10 cellular contexts compared by ENCODE assay signal in the genomic region with DNA sequence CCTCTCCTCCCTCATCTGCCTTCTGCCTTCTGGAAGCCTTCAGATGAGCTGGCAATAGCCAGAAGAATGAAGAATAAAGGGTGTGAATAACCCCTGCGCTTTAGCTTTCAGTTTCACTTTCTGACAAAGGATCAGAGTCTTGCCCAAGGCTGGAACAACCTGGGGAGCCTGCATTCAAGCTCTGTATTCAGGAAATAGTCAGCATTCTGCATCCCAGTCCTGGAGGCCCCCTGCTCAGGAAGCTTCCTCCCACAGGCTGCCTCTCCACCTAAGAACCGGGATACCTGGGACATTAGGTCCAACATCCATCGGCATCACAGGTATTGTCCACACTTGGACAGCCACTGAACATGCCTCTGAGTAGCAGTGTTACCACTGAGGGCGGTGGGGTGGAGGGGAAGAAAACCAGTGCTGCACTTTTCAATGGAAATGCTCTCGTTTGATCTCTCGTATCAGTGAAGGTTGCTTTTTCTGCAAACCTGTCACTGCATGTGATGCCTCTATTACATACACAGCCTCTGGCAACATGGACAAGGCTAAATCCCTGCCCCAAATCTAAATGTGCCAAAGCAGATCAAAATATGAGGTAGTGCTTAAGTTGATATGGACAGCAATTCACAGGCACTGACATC. TPM values are rescaled to one million over a fixed set of nuclear protein-coding genes. Genes with fewer than 3 reads are reported as not detected.
A peak's percentile ranks its signal among the peaks of the same experiment; 100 is the strongest.
DNase-seq lines count a peak whose midpoint lies in the region; ATAC-seq and TF ChIP-seq lines count a peak whose summit lies in the region.
"Had no signal": no experiment of that assay in that cellular context is flagged by ENCODE, and none has a peak within 500 bp of the region (broad histone marks: within the 10 kb centered on the region; RNA-seq: fewer than 3 reads in every experiment).

No MANE protein-coding gene starts in this region.

- peak overlapping the region; percentile 20 for H3K27ac Mint-ChIP-seq in activated T-helper 17 cell treated with anti-CD3 and anti-CD28 coated beads, Interleukin-2, amount 50 U/mL, for 72 hours

- no peaks in the 10 kb centered on the region for H3K27me3 Mint-ChIP-seq in activated T-helper 17 cell treated with anti-CD3 and anti-CD28 coated beads, Interleukin-2, amount 50 U/mL, for 72 hours

- no peak for TF ChIP-seq CTCF in vagina (IDR thresholded peaks at IDR 0.05)

- no peak overlapping the region for H3K27ac ChIP-seq in vagina

- ATAC-seq in HG03135 (IDR thresholded peaks at IDR 0.05; ENCODE audit: unreplicated experiment) (peak; percentile 50), GM21526 (IDR thresholded peaks at IDR 0.05; ENCODE audit: low FRiP score, unreplicated experiment) (no peak), sciatic nerve (no peak)
- peak; percentile 68 for ATAC-seq in activated T-helper 17 cell treated with anti-CD3 and anti-CD28 coated beads, Interleukin-2, amount 50 U/mL, for 72 hours (replicated peaks)
- ATAC-seq: Panc1 had no signal

- H3K4me1 ChIP-seq in vagina, result peaks cover 5% of the 10 kb centered on the region

- H3K9me3 ChIP-seq in vagina, result no peaks in the 10 kb centered on the region

- H3K9me3 Mint-ChIP-seq in activated T-helper 17 cell treated with anti-CD3 and anti-CD28 coated beads, Interleukin-2, amount 50 U/mL, for 72 hours, result no peaks in the 10 kb centered on the region

- DNase-seq in Daoy (ENCODE audit: low read depth) (peak; percentile 67), kidney tubule cell (ENCODE audit: low spot score) (peak; percentile 37), COLO829 (ENCODE audit: low spot score) (no peak), sciatic nerve (ENCODE audit: low spot score) (no peak), vagina (ENCODE audit: extremely low spot score in 2 of 2) (no peak)
- DNase-seq: activated gamma-delta T cell treated with Interleukin-2 at 50 U/mL for 16 hours had no signal

- no peaks in the 10 kb centered on the region for H3K36me3 ChIP-seq in vagina

- H3K4me1 Mint-ChIP-seq in activated T-helper 17 cell treated with anti-CD3 and anti-CD28 coated beads, Interleukin-2, amount 50 U/mL, for 72 hours, result peaks cover 11% of the 10 kb centered on the region

- H3K27me3 ChIP-seq in vagina, result no peaks in the 10 kb centered on the region

- H3K36me3 Mint-ChIP-seq in activated T-helper 17 cell treated with anti-CD3 and anti-CD28 coated beads, Interleukin-2, amount 50 U/mL, for 72 hours (ENCODE audit: low read depth), result no peaks in the 10 kb centered on the region

- peak overlapping the region; percentile 27 for H3K4me3 Mint-ChIP-seq in activated T-helper 17 cell treated with anti-CD3 and anti-CD28 coated beads, Interleukin-2, amount 50 U/mL, for 72 hours

- intact Hi-C loops in sciatic nerve (cut with DNase I) (no loop called here), vagina (cut with DNase I) (no loop called here)

- no peak overlapping the region for H3K4me3 ChIP-seq in vagina

- TF ChIP-seq POLR2A in vagina (IDR thresholded peaks at IDR 0.05), result no peak

RNA-seq across cellular contexts. Expression of gene ACO1, which starts 39.8 kb away (rescaled TPM):
- 51.9 and 52.8 TPM in 2 replicates for total RNA-seq in Daoy (2014; rRNA removed; shearing (Covaris generic))
- total RNA-seq in activated T-helper 17 cell treated with anti-CD3 and anti-CD28 coated beads, Interleukin-2, amount 50 U/mL, for 72 hours, result 10 to 100 TPM in 1 of 2 donors, 1 to 10 TPM in 1; 9.4 to 11.8 TPM
- total RNA-seq in sciatic nerve, result 26.3 TPM
- 23.6 TPM for total RNA-seq in vagina

Comparison
In these comparisons a context has a peak if more than half of its experiments do, and no peak if none do; other contexts are left out.
1. DNase-seq: peak in Daoy (single experiment) and kidney tubule cell (single experiment); none in COLO829 (single experiment), sciatic nerve (single experiment) and vagina (0 of 2).
2. ATAC-seq: peak in HG03135 (single experiment) and activated T-helper 17 cell treated with anti-CD3 and anti-CD28 coated beads, Interleukin-2, amount 50 U/mL, for 72 hours (single experiment); none in GM21526 (single experiment) and sciatic nerve (single experiment).